Comparison of ENCODE assay signal across 21 cellular contexts in the genomic region with DNA sequence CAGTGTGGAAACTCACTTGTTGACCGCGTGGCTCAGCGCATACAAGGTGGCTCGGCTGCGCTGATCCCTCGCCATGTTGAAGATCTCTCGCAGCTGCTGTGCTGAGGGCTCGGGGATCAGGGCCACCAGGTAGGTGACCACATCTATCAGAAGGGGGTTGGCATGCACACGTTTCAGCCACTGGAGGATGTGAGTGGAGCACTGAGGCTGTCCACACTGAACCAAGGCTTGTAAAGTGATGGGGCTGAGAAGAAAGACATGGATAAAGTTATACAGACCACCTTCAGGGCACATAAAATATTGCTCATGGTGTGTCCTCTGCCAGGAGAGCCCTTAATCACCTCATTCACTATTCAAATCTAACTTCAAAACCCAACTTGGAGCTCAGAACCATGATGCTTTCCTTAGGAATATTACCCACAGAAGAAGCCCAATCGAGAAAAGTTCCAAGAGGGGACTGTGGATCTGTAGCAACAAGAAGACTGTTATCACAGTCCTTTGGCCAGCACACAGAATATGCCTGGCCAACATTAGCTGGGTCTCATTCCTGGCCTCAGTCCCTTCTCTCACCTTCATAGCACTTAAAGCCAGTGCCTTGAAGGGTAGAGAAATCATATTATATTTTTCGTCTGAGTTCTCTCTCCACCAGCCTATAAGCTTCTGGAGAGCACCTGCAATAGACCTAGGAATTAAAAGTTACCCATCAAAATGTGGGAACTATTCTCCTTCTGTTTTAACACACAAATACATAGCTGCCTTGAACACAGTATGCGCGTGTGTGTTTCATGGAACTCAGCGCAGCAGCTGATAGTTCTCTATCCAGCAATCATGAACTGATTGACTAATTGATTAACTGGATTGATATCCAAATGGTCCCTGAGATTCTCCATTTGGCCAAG. TPM values are rescaled to one million over a fixed set of nuclear protein-coding genes. Genes with fewer than 3 reads are reported as not detected.
DNase-seq lines count a peak whose midpoint lies in the region; ATAC-seq and TF ChIP-seq lines count a peak whose summit lies in the region.
"Had no signal": no experiment of that assay in that cellular context is flagged by ENCODE, and none has a peak within 500 bp of the region (broad histone marks: within the 10 kb centered on the region; RNA-seq: fewer than 3 reads in every experiment).

No MANE protein-coding gene starts in this region.

- peak in 3 of 4 donors; percentile 0 to 5 (median 1) for ATAC-seq in right lobe of liver
- no peak for ATAC-seq in HG03135 (IDR thresholded peaks at IDR 0.05; ENCODE audit: unreplicated experiment)
- ATAC-seq: CD8-positive, alpha-beta T cell; GM12878 had no signal

- no peaks in the 10 kb centered on the region for H3K27me3 Mint-ChIP-seq in Caco-2 (ENCODE audit: insufficient read depth, unreplicated experiment)

- no peaks in the 10 kb centered on the region for H3K9me3 Mint-ChIP-seq in Caco-2 (ENCODE audit: unreplicated experiment)
- H3K9me3 Mint-ChIP-seq: CD8-positive, alpha-beta T cell had no signal

- H3K27me3 ChIP-seq in Caco-2 (replicated peaks; ENCODE audit: control insufficient read depth, insufficient read depth, low read length) (no peaks in the 10 kb centered on the region), right lobe of liver (no peaks in the 10 kb centered on the region)
- H3K27me3 ChIP-seq: BLaER1 treated with 17β-estradiol and CSF1 and Interleukin-3, amounts not matched to agents 10 nM and 100 nM had no signal

- no peaks in the 10 kb centered on the region for H3K9me3 ChIP-seq in Caco-2
- no peaks in the 10 kb centered on the region for H3K9me3 ChIP-seq in right lobe of liver
- H3K9me3 ChIP-seq: BLaER1 treated with 17β-estradiol and CSF1 and Interleukin-3, amounts not matched to agents 10 nM and 100 nM; HAP-1 had no signal

- H3K36me3 ChIP-seq in Caco-2 (ENCODE audit: control insufficient read depth, insufficient read depth, low read length) (peaks cover 20% of the 10 kb centered on the region), right lobe of liver (peaks cover 9 to 100% (median 66%) of the 10 kb centered on the region in 4 donors)
- H3K36me3 ChIP-seq: BLaER1 treated with 17β-estradiol and CSF1 and Interleukin-3, amounts not matched to agents 10 nM and 100 nM; HAP-1 had no signal

- CTCF ChIA-PET in Caco-2 (lab: Charles Lee): no interaction called here

- BruUV-seq in Caco-2 (replicated peaks; lab: Mats Ljungman, UMichigan): no TSS peak

- no peak for TF ChIP-seq CTCF in Caco-2 (IDR thresholded peaks at IDR 0.05; ENCODE audit: insufficient read depth in 1 of 2, low read depth in 1 of 2, low read length in 1 of 2, severe bottlenecking in 1 of 2, unreplicated experiment in 1 of 2)
- TF ChIP-seq CTCF in coronary artery (IDR thresholded peaks at IDR 0.05): no peak
- TF ChIP-seq CTCF in right lobe of liver (IDR thresholded peaks at IDR 0.05): no peak

- H3K27ac ChIP-seq in coronary artery (no peak overlapping the region), right lobe of liver (no peak overlapping the region)
- H3K27ac ChIP-seq: BLaER1 treated with 17β-estradiol and CSF1 and Interleukin-3, amounts not matched to agents 10 nM and 100 nM; GM23248 had no signal

- H3K36me3 Mint-ChIP-seq in Caco-2 (ENCODE audit: insufficient read depth, unreplicated experiment): peaks cover 88% of the 10 kb centered on the region
- H3K36me3 Mint-ChIP-seq: CD8-positive, alpha-beta T cell had no signal

- DNase-seq in Caco-2 (no peak), coronary artery (ENCODE audit: low spot score) (peak; percentile 31), islet precursor cell (peak; percentile 12), right lobe of liver (no peak), head of caudate nucleus (no peak)
- no peak for DNase-seq in activated T-cell treated with anti-CD3 and anti-CD28 coated beads, Interleukin-2, amount 50 U/mL, for 48 hours
- DNase-seq: CD8-positive, alpha-beta T cell; DMS 273 treated with DMSO at 0.1 percent for 48 hours; DMS53; DND-41; EL; GM23248 had no signal

- POLR2A ChIA-PET in Caco-2 (lab: Charles Lee): no interaction called here

- TF ChIP-seq POLR2A in right lobe of liver (IDR thresholded peaks at IDR 0.05): peak; percentile 26

- H3K27ac Mint-ChIP-seq in Caco-2 (ENCODE audit: unreplicated experiment): peak overlapping the region; percentile 38
- H3K27ac Mint-ChIP-seq: B cell; CD8-positive, alpha-beta T cell had no signal

- H3K4me1 Mint-ChIP-seq in Caco-2 (ENCODE audit: low read depth, unreplicated experiment): no peaks in the 10 kb centered on the region
- H3K4me1 Mint-ChIP-seq: B cell had no signal

- no peak overlapping the region for H3K4me3 Mint-ChIP-seq in Caco-2 (ENCODE audit: unreplicated experiment)
- H3K4me3 Mint-ChIP-seq: B cell; CD8-positive, alpha-beta T cell had no signal

- intact Hi-C loops in Caco-2 (cut with micrococcal nuclease; ENCODE audit: unreplicated experiment) (no loop called here), right lobe of liver (cut with DNase I) (no loop called here), head of caudate nucleus (cut with DNase I) (no loop called here)

- WGBS in right lobe of liver (ENCODE audit: insufficient coverage, low coverage, low lambda C conversion rate, missing lambda C conversion rate): 78% methylated on average over 12 of the region's 14 CpGs

- H3K4me1 ChIP-seq in Caco-2: no peaks in the 10 kb centered on the region
- peaks cover 0 to 47% (median 6%) of the 10 kb centered on the region in 4 donors for H3K4me1 ChIP-seq in right lobe of liver
- H3K4me1 ChIP-seq: BLaER1 treated with 17β-estradiol and CSF1 and Interleukin-3, amounts not matched to agents 10 nM and 100 nM had no signal

- H3K4me3 ChIP-seq in Caco-2 (ENCODE audit: low read depth, low read length): no peak overlapping the region
- H3K4me3 ChIP-seq in coronary artery: no peak overlapping the region
- no peak overlapping the region for H3K4me3 ChIP-seq in right lobe of liver
- H3K4me3 ChIP-seq: BLaER1 treated with 17β-estradiol and CSF1 and Interleukin-3, amounts not matched to agents 10 nM and 100 nM; GM12878; GM23248; HAP-1 had no signal

RNA-seq across cellular contexts. Expression of gene APOB, which starts 11.3 kb away (rescaled TPM):
- total RNA-seq in Caco-2 (2022): 190 and 234 TPM in 2 replicates
- total RNA-seq in right lobe of liver: 1,000 to 10,000 TPM; 2,615 to 3,271 (median 2,774) TPM
- total RNA-seq: A172; B cell; CD8-positive, alpha-beta T cell; G401; GM23248; H4; HT-29 had no signal

Comparison
In these comparisons a context has a peak if more than half of its experiments do, and no peak if none do; other contexts are left out.
1. DNase-seq: peak in coronary artery (single experiment) and islet precursor cell (single experiment); none in Caco-2 (0 of 2), right lobe of liver (0 of 3), head of caudate nucleus (0 of 42) and activated T-cell treated with anti-CD3 and anti-CD28 coated beads, Interleukin-2, amount 50 U/mL, for 48 hours (0 of 2).
2. RNA of gene APOB, which starts 11.3 kb away (total RNA-seq): 2,615 to 3,271 TPM in right lobe of liver; 190 to 234 TPM in Caco-2; every median in the first group is over 10 times any median in the second.